ENCODE assay signal across 8 cellular contexts in genomic region chr1:56644941-56645662, GRCh38. TPM values are rescaled to one million over a fixed set of nuclear protein-coding genes. Genes with fewer than 3 reads are reported as not detected.
DNase-seq lines count a peak whose midpoint lies in the region; ATAC-seq and TF ChIP-seq lines count a peak whose summit lies in the region.

TSS of gene PRKAA2 (plus strand) at chr1:56645314. CDS start at chr1:56645388, 74 bp downstream.

- WGBS in mesenchymal stem cell, result 1% methylated on average over 84 of the region's 101 CpGs
- 1% methylated on average over 101 of the region's 101 CpGs for WGBS in thymus

- H2BK120ac ChIP-seq in mesenchymal stem cell (ENCODE audit: low read depth, low read length), result peak within 1 kb of the TSS; percentile 73

- peak within 1 kb of the TSS; percentile 75 for H4K91ac ChIP-seq in mesenchymal stem cell (ENCODE audit: low read length)

- peak within 1 kb of the TSS; percentile 66 for H3K4me2 ChIP-seq in mesenchymal stem cell (ENCODE audit: low read length, poor library complexity, severe bottlenecking)

- peak; percentile 43 for DNase-seq in COR-L47 (lab: John Stamatoyannopoulos, UW)
- DNase-seq in H7, result peak; percentile 86
- DNase-seq in RWPE1 (ENCODE audit: low spot score), result peak; percentile 13
- DNase-seq in mesenchymal stem cell, result peak; percentile 56
- no peak for DNase-seq in stimulated activated CD4-positive, alpha-beta T cell treated with anti-CD3 and anti-CD28 coated beads, Interleukin-4, amount 100 ng/mL, for 4 hours

- H3K79me1 ChIP-seq in mesenchymal stem cell (replicated peaks; ENCODE audit: low read length, poor library complexity, severe bottlenecking), result peaks cover 3% of the 10 kb centered on the region

- H2BK12ac ChIP-seq in mesenchymal stem cell (ENCODE audit: low read length in 2 of 2), result peak within 1 kb of the TSS in 1 of 2 experiments; percentile 71

- H3K4me1 ChIP-seq in endocrine pancreas (ENCODE audit: control insufficient read depth, insufficient read depth, low read length) (peaks cover 5% of the 10 kb centered on the region), mesenchymal stem cell (ENCODE audit: control insufficient read depth, insufficient read depth, low read depth, low read length) (no peaks in the 10 kb centered on the region), thymus (ENCODE audit: control insufficient read depth, insufficient read depth, low read length) (peaks cover 4% of the 10 kb centered on the region)

- peak within 1 kb of the TSS; percentile 90 for H2BK15ac ChIP-seq in mesenchymal stem cell (ENCODE audit: low read depth, poor library complexity, severe bottlenecking)

- H3K36me3 ChIP-seq in H7 (replicated peaks; ENCODE audit: control insufficient read depth, insufficient read depth, low read length) (no peaks in the 10 kb centered on the region), endocrine pancreas (ENCODE audit: control insufficient read depth, insufficient read depth, low read length) (no peaks in the 10 kb centered on the region), mesenchymal stem cell (ENCODE audit: control insufficient read depth in 1 of 2, insufficient read depth in 2 of 2, low read depth in 1 of 2, low read length in 2 of 2) (no peaks in the 10 kb centered on the region), thymus (ENCODE audit: control insufficient read depth, insufficient read depth) (no peaks in the 10 kb centered on the region)

- CTCF ChIA-PET in RWPE1 (lab: Yijun Ruan, JAX), result no interaction called here

- H3K9ac ChIP-seq in endocrine pancreas (ENCODE audit: control insufficient read depth, insufficient read depth, low read length) (peak within 1 kb of the TSS; percentile 73), mesenchymal stem cell (ENCODE audit: low read length) (peak within 1 kb of the TSS; percentile 81)

- peak within 1 kb of the TSS in 1 of 2 experiments; percentile 95 for H3K14ac ChIP-seq in mesenchymal stem cell (ENCODE audit: low read length in 2 of 2)

- POLR2A ChIA-PET in RWPE1 (lab: Yijun Ruan, JAX; ENCODE audit: low non-redundant PET), result no interaction called here

- peak within 1 kb of the TSS; percentile 80 for H2AFZ ChIP-seq in mesenchymal stem cell (ENCODE audit: low read depth, low read length)

- peak within 1 kb of the TSS in 1 of 2 experiments; percentile 32 for H3K4ac ChIP-seq in mesenchymal stem cell (ENCODE audit: low read depth in 1 of 2, low read length in 2 of 2)

- H3K4me3 ChIP-seq in H7 (ENCODE audit: insufficient read depth, low read depth, low read length) (peak within 1 kb of the TSS; percentile 87), endocrine pancreas (ENCODE audit: control insufficient read depth, insufficient read depth, low read length) (peak within 1 kb of the TSS; percentile 81), mesenchymal stem cell (ENCODE audit: insufficient read depth in 1 of 2, low read depth in 1 of 2, low read length in 2 of 2) (peak within 1 kb of the TSS; percentile 80 to 91), thymus (ENCODE audit: low read length) (peak within 1 kb of the TSS; percentile 58)

- H3K9me3 ChIP-seq in endocrine pancreas (ENCODE audit: control insufficient read depth, low read length) (no peaks in the 10 kb centered on the region), mesenchymal stem cell (ENCODE audit: control insufficient read depth, low read length) (no peaks in the 10 kb centered on the region), thymus (ENCODE audit: control insufficient read depth) (no peaks in the 10 kb centered on the region)

- H3K27me3 ChIP-seq in H7 (ENCODE audit: control insufficient read depth, insufficient read depth, low read length) (peaks cover 35% of the 10 kb centered on the region), endocrine pancreas (ENCODE audit: control insufficient read depth, insufficient read depth, low read length) (no peaks in the 10 kb centered on the region), mesenchymal stem cell (ENCODE audit: control insufficient read depth in 1 of 2, insufficient read depth in 1 of 2, low read length in 2 of 2) (no peaks in the 10 kb centered on the region), thymus (ENCODE audit: control insufficient read depth, insufficient read depth) (peaks cover 16% of the 10 kb centered on the region)

- H3K23ac ChIP-seq in mesenchymal stem cell (ENCODE audit: low read length in 2 of 2), result peak within 1 kb of the TSS in 1 of 2 experiments; percentile 72

- H2AK5ac ChIP-seq in mesenchymal stem cell (ENCODE audit: low read length, severe bottlenecking), result no peak within 1 kb of the TSS

- peak within 1 kb of the TSS; percentile 88 for H4K8ac ChIP-seq in mesenchymal stem cell (ENCODE audit: low read length)

- peak within 1 kb of the TSS; percentile 57 for H2BK5ac ChIP-seq in mesenchymal stem cell (ENCODE audit: low read depth, low read length, poor library complexity, severe bottlenecking)

- H3K27ac ChIP-seq in RWPE1, result no peak within 1 kb of the TSS
- peak within 1 kb of the TSS; percentile 71 for H3K27ac ChIP-seq in mesenchymal stem cell (ENCODE audit: low read length, poor library complexity, severe bottlenecking)
- H3K27ac ChIP-seq in thymus (ENCODE audit: low read depth), result no peak within 1 kb of the TSS

- no peak for TF ChIP-seq CTCF in RWPE1 (conservative IDR thresholded peaks at IDR 0.05; ENCODE audit: low read depth)

- H3K18ac ChIP-seq in mesenchymal stem cell (ENCODE audit: low read depth in 1 of 2, low read length in 2 of 2), result peak within 1 kb of the TSS; percentile 62 to 83

- no peak for ATAC-seq in HG02973 (IDR thresholded peaks at IDR 0.05; ENCODE audit: unreplicated experiment)

RNA-seq across cellular contexts. Expression of gene PRKAA2, which starts in this region (rescaled TPM):
- total RNA-seq in H7 (2014; rRNA removed; shearing (Covaris generic)), result 3.2 and 5.7 TPM in 2 replicates
- 2.5 TPM for polyA plus RNA-seq in mesenchymal stem cell (2013, experiment 1 of 2)
- 2.5 TPM for polyA plus RNA-seq in mesenchymal stem cell (2013, experiment 2 of 2)
- 1.3 TPM for polyA plus RNA-seq in thymus

Comparison
In these comparisons a context has a peak if more than half of its experiments do, and no peak if none do; other contexts are left out.
1. DNase-seq: peak in COR-L47 (single experiment), H7 (single experiment), RWPE1 (single experiment) and mesenchymal stem cell (single experiment); none in stimulated activated CD4-positive, alpha-beta T cell treated with anti-CD3 and anti-CD28 coated beads, Interleukin-4, amount 100 ng/mL, for 4 hours (0 of 2).
2. Peak in every context shown above with its lines, with median percentiles within 50 percentile points of each other: H3K4me3 ChIP-seq.